In the genomic region with DNA sequence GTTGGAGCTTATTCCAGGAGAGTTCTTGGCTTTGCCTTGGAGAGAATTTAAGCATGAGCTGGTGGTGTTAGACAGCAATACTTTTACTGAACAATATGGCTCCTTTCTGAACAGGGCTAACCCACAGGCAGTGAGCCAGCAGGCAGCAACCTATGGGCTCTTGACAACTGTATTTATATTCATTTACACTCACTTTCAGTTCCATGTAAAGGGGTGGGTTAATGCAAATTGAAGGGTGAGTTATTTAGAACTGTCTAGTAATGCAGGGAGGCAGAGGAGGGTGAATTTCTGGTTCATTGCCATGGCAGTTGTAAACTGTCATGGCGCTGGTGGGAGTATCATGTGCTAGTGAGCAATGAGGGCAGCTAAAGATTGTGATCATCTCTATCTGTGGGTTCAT, we compare ENCODE assay signal across 20 cellular contexts. TPM values are rescaled to one million over a fixed set of nuclear protein-coding genes. Genes with fewer than 3 reads are reported as not detected.
DNase-seq lines count a peak whose midpoint lies in the region; ATAC-seq and TF ChIP-seq lines count a peak whose summit lies in the region.
"Had no signal": no experiment of that assay in that cellular context is flagged by ENCODE, and none has a peak within 500 bp of the region (broad histone marks: within the 10 kb centered on the region; RNA-seq: fewer than 3 reads in every experiment).

No MANE protein-coding gene starts in this region.

- no peaks in the 10 kb centered on the region for H3K9me3 Mint-ChIP-seq in activated B cell treated with CpG ODN at 0.5 μM for 24 hours
- H3K9me3 Mint-ChIP-seq: CD4-positive, alpha-beta memory T cell; natural killer cell had no signal

- CTCF ChIA-PET in activated B cell treated with CpG ODN at 0.5 μM for 24 hours (lab: Charles Lee): no interaction called here

- H3K4me1 Mint-ChIP-seq in activated B cell treated with CpG ODN at 0.5 μM for 24 hours: peaks cover 6% of the 10 kb centered on the region
- H3K4me1 Mint-ChIP-seq: CD4-positive, alpha-beta memory T cell; natural killer cell; T-helper 17 cell had no signal

- POLR2A ChIA-PET in activated B cell treated with CpG ODN at 0.5 μM for 24 hours (lab: Charles Lee): no interaction called here

- peak; percentile 48 for ATAC-seq in GM18868 (IDR thresholded peaks at IDR 0.05; ENCODE audit: unreplicated experiment)
- ATAC-seq in HG02571 (IDR thresholded peaks at IDR 0.05; ENCODE audit: unreplicated experiment): peak; percentile 49
- peak; percentile 81 for ATAC-seq in HG03280 (IDR thresholded peaks at IDR 0.05; ENCODE audit: unreplicated experiment)
- peak; percentile 42 for ATAC-seq in activated B cell treated with CpG ODN at 0.5 μM for 24 hours (ENCODE audit: low read depth)
- ATAC-seq in GM19467 (IDR thresholded peaks at IDR 0.05; ENCODE audit: unreplicated experiment): no peak
- ATAC-seq: heart right ventricle, natural killer cell, T-helper 17 cell had no signal

- no peak overlapping the region for H3K27ac Mint-ChIP-seq in activated B cell treated with CpG ODN at 0.5 μM for 24 hours
- H3K27ac Mint-ChIP-seq: CD4-positive, alpha-beta memory T cell; natural killer cell; T-helper 17 cell had no signal

- intact Hi-C loops in activated B cell treated with CpG ODN at 0.5 μM for 24 hours (cut with micrococcal nuclease): no loop called here

- H3K4me3 Mint-ChIP-seq in activated B cell treated with CpG ODN at 0.5 μM for 24 hours: no peak overlapping the region
- H3K4me3 Mint-ChIP-seq: CD4-positive, alpha-beta memory T cell; natural killer cell; T-helper 17 cell had no signal

- H3K27me3 Mint-ChIP-seq in activated B cell treated with CpG ODN at 0.5 μM for 24 hours: no peaks in the 10 kb centered on the region
- H3K27me3 Mint-ChIP-seq: T-helper 17 cell had no signal

- H3K36me3 Mint-ChIP-seq in activated B cell treated with CpG ODN at 0.5 μM for 24 hours (ENCODE audit: low read depth): no peaks in the 10 kb centered on the region
- H3K36me3 Mint-ChIP-seq: CD4-positive, alpha-beta memory T cell; natural killer cell had no signal

- TF ChIP-seq CTCF in activated B cell treated with CpG ODN at 0.5 μM for 24 hours (IDR thresholded peaks at IDR 0.05): no peak

- DNase-seq in activated B cell treated with CpG ODN at 0.5 μM for 24 hours (no peak), NCI-H1436 treated with DMSO at 0.1 percent for 48 hours (lab: John Stamatoyannopoulos, UW) (no peak), COLO829 (ENCODE audit: low spot score) (no peak)
- DNase-seq in central memory CD4-positive, alpha-beta T cell: no peak
- DNase-seq: amniotic stem cell; CD4-positive, alpha-beta memory T cell; cerebellar nuclear complex; DMS79 treated with DMSO at 0.1 percent for 48 hours; heart right ventricle; natural killer cell; NCI-H1694 treated with DMSO at 0.1 percent for 48 hours; NCI-H510A treated with DMSO at 0.1 percent for 48 hours; SHP77 treated with DMSO at 0.1 percent for 48 hours; stimulated activated CD4-positive, alpha-beta T cell treated with anti-CD3 and anti-CD28 coated beads, Interleukin-2, amount 100 ng/mL, for 48 hours; T-helper 17 cell had no signal

RNA-seq across cellular contexts. Expression of gene FOXR2, which starts 15.7 kb away (rescaled TPM):
- total RNA-seq in activated B cell treated with CpG ODN at 0.5 μM for 24 hours: not detected in 2 replicates
- total RNA-seq: CD4-positive, alpha-beta memory T cell; heart right ventricle; natural killer cell; subcutaneous adipose tissue; T-helper 17 cell had no signal
